ENCODE assay signal across 17 cellular contexts in genomic region chr4:101813604-101814003, GRCh38. TPM values are rescaled to one million over a fixed set of nuclear protein-coding genes. Genes with fewer than 3 reads are reported as not detected.
A peak's percentile ranks its signal among the peaks of the same experiment; 100 is the strongest.
DNase-seq lines count a peak whose midpoint lies in the region; ATAC-seq and TF ChIP-seq lines count a peak whose summit lies in the region.
"Had no signal": no experiment of that assay in that cellular context is flagged by ENCODE, and none has a peak within 500 bp of the region (broad histone marks: within the 10 kb centered on the region; RNA-seq: fewer than 3 reads in every experiment).

No MANE protein-coding gene starts in this region.

- ATAC-seq in GM21515 (IDR thresholded peaks at IDR 0.05; ENCODE audit: unreplicated experiment): peak; percentile 63
- peak; percentile 65 for ATAC-seq in HG03175 (IDR thresholded peaks at IDR 0.05; ENCODE audit: unreplicated experiment)
- ATAC-seq in esophagus mucosa: peak; percentile 32
- no peak for ATAC-seq in HG03135 (IDR thresholded peaks at IDR 0.05; ENCODE audit: unreplicated experiment)
- no peak for ATAC-seq in left colon
- ATAC-seq in GM21723 (IDR thresholded peaks at IDR 0.05; ENCODE audit: unreplicated experiment): no peak
- no peak for ATAC-seq in naive thymus-derived CD4-positive, alpha-beta T cell

- H3K27me3 Mint-ChIP-seq in naive thymus-derived CD4-positive, alpha-beta T cell: peaks cover 0 to 3% (median 0%) of the 10 kb centered on the region in 5 donors

- H3K4me1 ChIP-seq in naive thymus-derived CD4-positive, alpha-beta T cell (ENCODE audit: control insufficient read depth in 2 of 2, insufficient read depth in 2 of 2, low read length in 2 of 2): no peaks in the 10 kb centered on the region
- H3K4me1 ChIP-seq: uterus had no signal

- no peaks in the 10 kb centered on the region for H3K4me1 Mint-ChIP-seq in naive thymus-derived CD4-positive, alpha-beta T cell
- H3K4me1 Mint-ChIP-seq: nephron progenitor cell had no signal

- POLR2A ChIA-PET in naive thymus-derived CD4-positive, alpha-beta T cell (lab: Charles Lee): no interaction called here

- intact Hi-C loops in left colon (cut with DNase I, micrococcal nuclease): no loop called here
- intact Hi-C loops in naive thymus-derived CD4-positive, alpha-beta T cell (cut with micrococcal nuclease): no loop called here

- no peak overlapping the region for H3K27ac Mint-ChIP-seq in naive thymus-derived CD4-positive, alpha-beta T cell
- H3K27ac Mint-ChIP-seq: nephron progenitor cell had no signal

- TF ChIP-seq CTCF in GM13977 (IDR thresholded peaks at IDR 0.05; ENCODE audit: extremely low read depth, insufficient read depth, missing control alignments): no peak

- H3K36me3 Mint-ChIP-seq in naive thymus-derived CD4-positive, alpha-beta T cell: no peaks in the 10 kb centered on the region

- H3K27me3 ChIP-seq in naive thymus-derived CD4-positive, alpha-beta T cell (ENCODE audit: control insufficient read depth in 2 of 2, insufficient read depth in 2 of 2, low read length in 2 of 2): no peaks in the 10 kb centered on the region
- H3K27me3 ChIP-seq: dorsolateral prefrontal cortex, uterus had no signal

- H3K9me3 Mint-ChIP-seq in naive thymus-derived CD4-positive, alpha-beta T cell: no peaks in the 10 kb centered on the region
- H3K9me3 Mint-ChIP-seq: nephron progenitor cell had no signal

- no peak overlapping the region for H3K4me3 Mint-ChIP-seq in naive thymus-derived CD4-positive, alpha-beta T cell
- H3K4me3 Mint-ChIP-seq: nephron progenitor cell had no signal

- H3K27ac ChIP-seq in naive thymus-derived CD4-positive, alpha-beta T cell (ENCODE audit: low read depth, low read length): no peak overlapping the region
- H3K27ac ChIP-seq: dorsolateral prefrontal cortex, uterus had no signal

- no peaks in the 10 kb centered on the region for H3K36me3 ChIP-seq in naive thymus-derived CD4-positive, alpha-beta T cell (ENCODE audit: control insufficient read depth in 2 of 3, insufficient read depth in 3 of 3, low read length in 3 of 3)
- H3K36me3 ChIP-seq: uterus had no signal

- H3K4me3 ChIP-seq in naive thymus-derived CD4-positive, alpha-beta T cell (ENCODE audit: low read length): no peak overlapping the region
- H3K4me3 ChIP-seq: dorsolateral prefrontal cortex, skin epidermis, uterus had no signal

- in situ Hi-C loops in GM13977 (cut with MboI; ENCODE audit: low pct_unique_long_range_greater_than_20kb, low sequenced_read_pairs, unreplicated experiment): no loop called here

- H3K9me3 ChIP-seq in naive thymus-derived CD4-positive, alpha-beta T cell (ENCODE audit: control insufficient read depth in 2 of 3, low read length in 3 of 3): no peaks in the 10 kb centered on the region
- H3K9me3 ChIP-seq: uterus had no signal

- DNase-seq in GM13977 (ENCODE audit: low spot score): peak; percentile 20
- DNase-seq in left colon: no peak
- no peak for DNase-seq in naive thymus-derived CD4-positive, alpha-beta T cell
- DNase-seq: activated CD8-positive, alpha-beta memory T cell treated with anti-CD3 and anti-CD28 coated beads, Interleukin-2, amount 50 U/mL, for 4 hours; amygdala; dorsolateral prefrontal cortex; EL; NCI-H2227 treated with DMSO at 0.1 percent for 48 hours; nephron progenitor cell; uterus had no signal

- CTCF ChIA-PET in naive thymus-derived CD4-positive, alpha-beta T cell (lab: Charles Lee): no interaction called here

RNA-seq across cellular contexts. Expression of gene BANK1, which starts 23.1 kb away (rescaled TPM):
- total RNA-seq in esophagus mucosa: 1.3 TPM
- total RNA-seq in left colon: 1 to 10 TPM; 1.2 to 1.3 TPM
- total RNA-seq in naive thymus-derived CD4-positive, alpha-beta T cell: 1 to 10 TPM in 2 of 5 experiments, under 1 TPM in 3; 0.22 to 8.3 (median 0.54) TPM
- polyA plus RNA-seq in naive thymus-derived CD4-positive, alpha-beta T cell: under 1 TPM; 0.26 to 0.71 TPM
- total RNA-seq: RPMI7951 had no signal

Comparison
In these comparisons a context has a peak if more than half of its experiments do, and no peak if none do; other contexts are left out.
1. ATAC-seq: peak in GM21515 (single experiment), HG03175 (single experiment) and esophagus mucosa (single experiment); none in HG03135 (single experiment), left colon (single experiment), GM21723 (single experiment) and naive thymus-derived CD4-positive, alpha-beta T cell (single experiment).